ENCODE assay signal across 8 cellular contexts in genomic region chr4:55312491-55313101, GRCh38. TPM values are rescaled to one million over a fixed set of nuclear protein-coding genes. Genes with fewer than 3 reads are reported as not detected.
A peak's percentile ranks its signal among the peaks of the same experiment; 100 is the strongest.
DNase-seq lines count a peak whose midpoint lies in the region; ATAC-seq and TF ChIP-seq lines count a peak whose summit lies in the region.

No MANE protein-coding gene starts in this region.

- no peaks in the 10 kb centered on the region for H3K9me3 ChIP-seq in OCI-LY1 (ENCODE audit: low read length)

- TF ChIP-seq CTCF in OCI-LY1 (IDR thresholded peaks at IDR 0.05; ENCODE audit: low read length) (peak; percentile 60), astrocyte of the cerebellum (IDR thresholded peaks at IDR 0.05; ENCODE audit: low read depth, low read length, missing control alignments) (peak; percentile 83)

- H3K9me3 Mint-ChIP-seq in immature natural killer cell, result peaks cover 0 to 2% (median 0%) of the 10 kb centered on the region in 6 donors

- H3K4me3 ChIP-seq in OCI-LY1 (ENCODE audit: low read depth, low read length, poor library complexity, severe bottlenecking) (no peak overlapping the region), astrocyte of the cerebellum (ENCODE audit: low read depth, low read length) (no peak overlapping the region)

- H4K20me1 ChIP-seq in OCI-LY1 (ENCODE audit: insufficient read depth, low read length), result no peaks in the 10 kb centered on the region

- in situ Hi-C loops in astrocyte of the cerebellum (cut with HindIII; ENCODE audit: low sequenced_read_pairs), result loop anchor here (5.0 to 25.0 kb wide), 2 partner anchors 85 to 300 kb away; partner anchors contain the start of gene TMEM165

- no peaks in the 10 kb centered on the region for H3K9me2 ChIP-seq in OCI-LY1 (ENCODE audit: low read depth, low read length)

- no peaks in the 10 kb centered on the region for H3K27me3 ChIP-seq in OCI-LY1 (ENCODE audit: insufficient read depth, low read length)

- no peaks in the 10 kb centered on the region for H3K36me3 Mint-ChIP-seq in immature natural killer cell

- no peak overlapping the region for H3K9ac ChIP-seq in OCI-LY1 (ENCODE audit: low read length)

- H3K4me2 ChIP-seq in OCI-LY1 (ENCODE audit: low read length), result no peak overlapping the region

- no peaks in the 10 kb centered on the region for H3K79me2 ChIP-seq in OCI-LY1 (ENCODE audit: insufficient read depth, low read length)

- H2AFZ ChIP-seq in OCI-LY1 (ENCODE audit: low read length), result no peak overlapping the region

- no peaks in the 10 kb centered on the region for H3F3A ChIP-seq in OCI-LY1 (ENCODE audit: insufficient read depth, low read length)

- no peak overlapping the region for H3K27ac Mint-ChIP-seq in immature natural killer cell

- H3K4me1 ChIP-seq in OCI-LY1 (ENCODE audit: insufficient read depth, low read length, severe bottlenecking), result no peaks in the 10 kb centered on the region

- intact Hi-C loops in Right ventricle myocardium inferior (cut with DNase I) (no loop called here), cardiac septum (cut with DNase I) (no loop called here)

- H3K36me3 ChIP-seq in OCI-LY1 (ENCODE audit: insufficient read depth, low read length), result no peaks in the 10 kb centered on the region

- no peak overlapping the region for H3K27ac ChIP-seq in OCI-LY1 (ENCODE audit: low read depth, low read length, poor library complexity, severe bottlenecking)

- no peak overlapping the region for H3K4me3 Mint-ChIP-seq in immature natural killer cell

- peak; percentile 92 for ATAC-seq in Right ventricle myocardium inferior
- peak; percentile 65 for ATAC-seq in HG02759 (IDR thresholded peaks at IDR 0.05; ENCODE audit: unreplicated experiment)

- H3K27me3 Mint-ChIP-seq in immature natural killer cell (ENCODE audit: low read depth in 3 of 3), result peaks cover 2 to 5% (median 3%) of the 10 kb centered on the region in 3 donors

- DNase-seq in Right ventricle myocardium inferior (ENCODE audit: missing footprints) (no peak), cardiac septum (ENCODE audit: low spot score) (no peak), astrocyte of the cerebellum (ENCODE audit: low read depth) (no peak), immature natural killer cell (peak; percentile 2 to 37 (median 9)), NCI-H226 (no peak)
- DNase-seq in stimulated activated naive CD4-positive, alpha-beta T cell treated with Interleukin-2 at 50 U/mL for 16 hours (lab: John Stamatoyannopoulos, UW), result peak; percentile 3

- no peaks in the 10 kb centered on the region for H3K4me1 Mint-ChIP-seq in immature natural killer cell

RNA-seq across cellular contexts. Expression of gene SRD5A3, which starts 33.4 kb away (rescaled TPM):
- total RNA-seq in Right ventricle myocardium inferior, result 9.5 TPM
- 7.3 TPM for total RNA-seq in cardiac septum
- 10 to 100 TPM in 2 of 3 donors, 1 to 10 TPM in 1; 7.1 to 21.8 (median 17.8) TPM for polyA plus RNA-seq in immature natural killer cell

Comparison
In these comparisons a context has a peak if more than half of its experiments do, and no peak if none do; other contexts are left out.
1. DNase-seq: peak in immature natural killer cell (3 of 3) and stimulated activated naive CD4-positive, alpha-beta T cell treated with Interleukin-2 at 50 U/mL for 16 hours (single experiment); none in Right ventricle myocardium inferior (single experiment), cardiac septum (single experiment), astrocyte of the cerebellum (single experiment) and NCI-H226 (single experiment).